20 cellular contexts compared by ENCODE assay signal in genomic region chrX:3639236-3639635, GRCh38.
DNase-seq lines count a peak whose midpoint lies in the region; ATAC-seq and TF ChIP-seq lines count a peak whose summit lies in the region.
"Had no signal": no experiment of that assay in that cellular context is flagged by ENCODE, and none has a peak within 500 bp of the region (broad histone marks: within the 10 kb centered on the region; RNA-seq: fewer than 3 reads in every experiment).

No MANE protein-coding gene starts in this region.

- H3K56ac ChIP-seq in mesendoderm (ENCODE audit: low read length), result no peak overlapping the region

- no peak overlapping the region for H3K27ac ChIP-seq in mesendoderm (ENCODE audit: low read depth, low read length)
- H3K27ac ChIP-seq: 22Rv1, A549 had no signal

- H3K27me3 Mint-ChIP-seq in central memory CD8-positive, alpha-beta T cell, result no peaks in the 10 kb centered on the region
- H3K27me3 Mint-ChIP-seq: CD4-positive, CD25-positive, alpha-beta regulatory T cell; CD8-positive, alpha-beta memory T cell had no signal

- H3K36me3 ChIP-seq in mesendoderm (ENCODE audit: control insufficient read depth, insufficient read depth, low read length), result no peaks in the 10 kb centered on the region
- H3K36me3 ChIP-seq: BE2C had no signal

- H2BK15ac ChIP-seq in mesendoderm (replicated peaks; ENCODE audit: low read depth), result no peak overlapping the region

- H3K27me3 ChIP-seq in mesendoderm (ENCODE audit: insufficient read depth, low read length, poor library complexity), result no peaks in the 10 kb centered on the region
- H3K27me3 ChIP-seq: BE2C had no signal

- no peak overlapping the region for H3K4me2 ChIP-seq in mesendoderm (ENCODE audit: low read length)
- H3K4me2 ChIP-seq: A549 had no signal

- H3K9me3 Mint-ChIP-seq in central memory CD8-positive, alpha-beta T cell, result no peaks in the 10 kb centered on the region
- H3K9me3 Mint-ChIP-seq: H9 had no signal

- no peaks in the 10 kb centered on the region for H3K79me1 ChIP-seq in mesendoderm (ENCODE audit: low read length)

- H3K4me1 ChIP-seq in mesendoderm (ENCODE audit: control insufficient read depth, low read depth, low read length), result no peaks in the 10 kb centered on the region
- H3K4me1 ChIP-seq: A549, BE2C, Caco-2 had no signal

- no CpG with 5 or more reads among the region's 2 CpGs for WGBS in mesendoderm (ENCODE audit: extremely low coverage, insufficient coverage, low lambda C conversion rate)

- H3K9ac ChIP-seq in mesendoderm (ENCODE audit: low read length), result no peak overlapping the region

- peaks cover 15% of the 10 kb centered on the region for H3K36me3 Mint-ChIP-seq in central memory CD8-positive, alpha-beta T cell (ENCODE audit: insufficient read depth)

- H3K4me3 ChIP-seq in GM12865 (ENCODE audit: low read depth, low read length) (no peak overlapping the region), mesendoderm (ENCODE audit: low read length) (no peak overlapping the region)
- H3K4me3 ChIP-seq: A549 had no signal

- H4K8ac ChIP-seq in mesendoderm (ENCODE audit: low read depth, low read length), result no peak overlapping the region

- no peak overlapping the region for H3K4ac ChIP-seq in mesendoderm (ENCODE audit: low read depth, low read length)

- H4K5ac ChIP-seq in mesendoderm (ENCODE audit: low read length), result no peak overlapping the region

- no peaks in the 10 kb centered on the region for H3K79me2 ChIP-seq in mesendoderm (ENCODE audit: control insufficient read depth, insufficient read depth, low read length)

- H3K27ac Mint-ChIP-seq in central memory CD8-positive, alpha-beta T cell (ENCODE audit: low read depth), result peak overlapping the region; percentile 74

- no peak overlapping the region for H2BK5ac ChIP-seq in mesendoderm (ENCODE audit: low read length)

- peaks cover 7% of the 10 kb centered on the region for H3K4me1 Mint-ChIP-seq in central memory CD8-positive, alpha-beta T cell

- no peak overlapping the region for H3K18ac ChIP-seq in mesendoderm (ENCODE audit: low read length)

- TF ChIP-seq CTCF in GM12865 (IDR thresholded peaks at IDR 0.05; ENCODE audit: insufficient read depth, low read depth, low read length, missing control alignments), result no peak

- H3K23ac ChIP-seq in mesendoderm (ENCODE audit: low read length), result no peak overlapping the region

- H3K4me3 Mint-ChIP-seq in central memory CD8-positive, alpha-beta T cell, result no peak overlapping the region
- H3K4me3 Mint-ChIP-seq: CD4-positive, CD25-positive, alpha-beta regulatory T cell; CD8-positive, alpha-beta memory T cell had no signal

- no peak overlapping the region for H2BK120ac ChIP-seq in mesendoderm (ENCODE audit: low read depth, low read length)

- ATAC-seq in central memory CD8-positive, alpha-beta T cell (replicated peaks; ENCODE audit: extremely low read depth, poor library complexity, severe bottlenecking), result no peak
- no peak for ATAC-seq in GM18907 (IDR thresholded peaks at IDR 0.05; ENCODE audit: unreplicated experiment)
- ATAC-seq: A549, HepG2 had no signal

- no peak overlapping the region for H2AK5ac ChIP-seq in mesendoderm (ENCODE audit: low read length)

- DNase-seq in DMS 273 (lab: John Stamatoyannopoulos, UW; ENCODE audit: unreplicated experiment), result peak; percentile 21
- DNase-seq in DMS 273 treated with DMSO at 0.1 percent for 48 hours (lab: John Stamatoyannopoulos, UW), result no peak
- peak; percentile 31 for DNase-seq in GM12865 (ENCODE audit: low read depth)
- no peak for DNase-seq in central memory CD8-positive, alpha-beta T cell (ENCODE audit: low spot score in 2 of 2)
- no peak for DNase-seq in mesendoderm
- DNase-seq in COLO668 (lab: John Stamatoyannopoulos, UW; ENCODE audit: unreplicated experiment), result no peak
- DNase-seq: BE2C; C1 segment of cervical spinal cord; Caco-2; CD4-positive, CD25-positive, alpha-beta regulatory T cell; CD8-positive, alpha-beta memory T cell; DMS53; DND-41; EL; KG1 had no signal

Comparison
In these comparisons a context has a peak if more than half of its experiments do, and no peak if none do; other contexts are left out.
1. DNase-seq: peak in DMS 273 (single experiment) and GM12865 (single experiment); none in DMS 273 treated with DMSO at 0.1 percent for 48 hours (single experiment), central memory CD8-positive, alpha-beta T cell (0 of 2), mesendoderm (single experiment) and COLO668 (single experiment).